In genomic region chr15:73700041-73700842, GRCh38 we compare ENCODE assay signal across 8 cellular contexts. TPM values are rescaled to one million over a fixed set of nuclear protein-coding genes. Genes with fewer than 3 reads are reported as not detected.
DNase-seq lines count a peak whose midpoint lies in the region; ATAC-seq and TF ChIP-seq lines count a peak whose summit lies in the region.

No MANE protein-coding gene starts in this region.

- H3K27me3 ChIP-seq in right atrium auricular region (no peaks in the 10 kb centered on the region), sigmoid colon (peaks cover 0 to 2% (median 0%) of the 10 kb centered on the region in 3 donors)

- TF ChIP-seq CTCF in GM12873 (IDR thresholded peaks at IDR 0.05; ENCODE audit: insufficient read depth, low read depth, low read length, missing control alignments) (peak; percentile 90), right atrium auricular region (IDR thresholded peaks at IDR 0.05) (peak; percentile 80 to 94), sigmoid colon (IDR thresholded peaks at IDR 0.05) (peak; percentile 86 to 90 (median 88))

- WGBS in sigmoid colon, 2 donors = 28 to 30% methylated on average over 13 of the region's 13 CpGs

- H3K9me3 ChIP-seq in right atrium auricular region (no peaks in the 10 kb centered on the region), sigmoid colon (no peaks in the 10 kb centered on the region)

- no peak for TF ChIP-seq POLR2A in sigmoid colon (IDR thresholded peaks at IDR 0.05)

- H3K4me1 ChIP-seq in right atrium auricular region = peaks cover 0 to 37% of the 10 kb centered on the region in 2 donors
- H3K4me1 ChIP-seq in sigmoid colon = peaks cover 0 to 31% (median 24%) of the 10 kb centered on the region in 4 donors

- no peak for TF ChIP-seq EP300 in sigmoid colon (IDR thresholded peaks at IDR 0.05)

- intact Hi-C loops in sigmoid colon (cut with DNase I) = loop anchor here (1.0 to 10.0 kb wide), 3 partner anchors 23 to 205 kb away; no protein-coding TSS in a partner anchor

- H3K27ac ChIP-seq in right atrium auricular region (no peak overlapping the region), sigmoid colon (no peak overlapping the region)

- no peak overlapping the region for H3K4me3 ChIP-seq in right atrium auricular region
- H3K4me3 ChIP-seq in sigmoid colon = no peak overlapping the region

- ATAC-seq in GM18909 (IDR thresholded peaks at IDR 0.05; ENCODE audit: poor library complexity, unreplicated experiment) = no peak
- no peak for ATAC-seq in HG03139 (IDR thresholded peaks at IDR 0.05; ENCODE audit: unreplicated experiment)

- H3K36me3 ChIP-seq in right atrium auricular region (peaks cover 11% of the 10 kb centered on the region), sigmoid colon (peaks cover 0 to 29% (median 2%) of the 10 kb centered on the region in 4 donors)

- DNase-seq in NCI-H146 (lab: John Stamatoyannopoulos, UW) (peak; percentile 62), T-helper 2 cell (peak; percentile 33 to 81 (median 58)), amniotic stem cell (lab: John Stamatoyannopoulos, UW) (peak; percentile 80), right atrium auricular region (ENCODE audit: low spot score) (peak; percentile 84), sigmoid colon (peak; percentile 89)

RNA-seq across cellular contexts. Expression of gene CD276, which starts 16.1 kb away (rescaled TPM):
- 10 to 100 TPM; 31.2 to 60.4 TPM for total RNA-seq in right atrium auricular region
- 10 to 100 TPM; 20.4 to 59.8 (median 36.7) TPM for total RNA-seq in sigmoid colon
- 10 to 100 TPM; 15.7 to 38.6 (median 16.8) TPM for polyA plus RNA-seq in sigmoid colon

RNA-seq across cellular contexts. Expression of gene INSYN1, which starts 52.9 kb away (rescaled TPM):
- 10 to 100 TPM; 32.7 to 68.5 TPM for total RNA-seq in right atrium auricular region
- 10 to 100 TPM in 1 of 4 donors, 1 to 10 TPM in 3; 3.6 to 10.0 (median 5.9) TPM for total RNA-seq in sigmoid colon
- 1 to 10 TPM in 2 of 3 donors, under 1 TPM in 1; 0.60 to 1.2 (median 1.1) TPM for polyA plus RNA-seq in sigmoid colon
